Comparison of ENCODE assay signal across 20 cellular contexts in genomic region chr10:8990280-8990987, GRCh38.
"Had no signal": no experiment of that assay in that cellular context is flagged by ENCODE, and none has a peak within 500 bp of the region (broad histone marks: within the 10 kb centered on the region; RNA-seq: fewer than 3 reads in every experiment).

No MANE protein-coding gene starts in this region.

- H3K4me3 Mint-ChIP-seq: memory B cell, mesothelial cell of epicardium, natural killer cell, neural crest cell had no signal

- H3K27ac Mint-ChIP-seq: memory B cell, mesothelial cell of epicardium, natural killer cell had no signal

- H3K27me3 Mint-ChIP-seq: memory B cell had no signal

- H3K4me1 Mint-ChIP-seq: memory B cell, mesothelial cell of epicardium, natural killer cell, neural crest cell had no signal

- H3K36me3 Mint-ChIP-seq: memory B cell, mesothelial cell of epicardium, natural killer cell had no signal

- DNase-seq: dorsolateral prefrontal cortex; effector CD8-positive, alpha-beta T cell; foreskin melanocyte; head of caudate nucleus; kidney; left cardiac atrium; left ventricle myocardium inferior; lower lobe of right lung; natural killer cell; ovary; right cardiac atrium; small intestine; stimulated activated CD4-positive, alpha-beta T cell treated with anti-CD3 and anti-CD28 coated beads, Interleukin-12 subunit alpha, Interleukin-12 subunit beta, amount 100 ng/mL, for 4 hours; stimulated activated naive CD4-positive, alpha-beta T cell; tibial artery; upper lobe of left lung; uterus had no signal

- ATAC-seq: left cardiac atrium, lower lobe of right lung, natural killer cell, right cardiac atrium had no signal

- H3K9me3 Mint-ChIP-seq: mesothelial cell of epicardium, natural killer cell, neural crest cell had no signal
